Comparison of ENCODE assay signal across 24 cellular contexts in genomic region chr3:138690036-138690435, GRCh38.
"Had no signal": no experiment of that assay in that cellular context is flagged by ENCODE, and none has a peak within 500 bp of the region (broad histone marks: within the 10 kb centered on the region; RNA-seq: fewer than 3 reads in every experiment).

No MANE protein-coding gene starts in this region.

- H3K27ac ChIP-seq: colonic mucosa, esophagus squamous epithelium, ovary, psoas muscle, sigmoid colon, testis, tibial artery had no signal

- H3K4me3 ChIP-seq: colonic mucosa, esophagus squamous epithelium, lung, ovary, psoas muscle, sigmoid colon, testis, tibial artery had no signal

- H3K36me3 ChIP-seq: colonic mucosa, ovary had no signal

- H3K9me3 ChIP-seq: colonic mucosa, esophagus squamous epithelium, ovary, psoas muscle, sigmoid colon, testis, tibial artery had no signal

- H3K27me3 ChIP-seq: colonic mucosa, esophagus squamous epithelium, ovary, sigmoid colon, testis, tibial artery had no signal

- H3K27ac Mint-ChIP-seq: dendritic cell treated with granulocyte-macrophage colony-stimulating factor and Interleukin-4, amounts not matched to agents 40 ng/mL and 50 ng/mL, for 4 days; memory B cell; stimulated activated effector memory CD8-positive, alpha-beta T cell treated with anti-CD3 and anti-CD28 coated beads, Interleukin-12 subunit alpha, Interleukin-12 subunit beta, amount 100 ng/mL, for 72 hours; type B pancreatic cell had no signal

- H3K36me3 Mint-ChIP-seq: natural killer cell had no signal

- H3K27me3 Mint-ChIP-seq: dendritic cell treated with granulocyte-macrophage colony-stimulating factor and Interleukin-4, amounts not matched to agents 40 ng/mL and 50 ng/mL, for 4 days; memory B cell; type B pancreatic cell had no signal

- ATAC-seq: natural killer cell; psoas muscle; right cardiac atrium; stimulated activated effector memory CD8-positive, alpha-beta T cell treated with anti-CD3 and anti-CD28 coated beads, Interleukin-12 subunit alpha, Interleukin-12 subunit beta, amount 100 ng/mL, for 72 hours; stimulated activated naive CD8-positive, alpha-beta T cell treated with anti-CD3 and anti-CD28 coated beads, Interleukin-15, Interleukin-2, amounts not matched to agents 100 U/mL and 50 U/mL, for 24 hours had no signal

- H3K4me3 Mint-ChIP-seq: dendritic cell treated with granulocyte-macrophage colony-stimulating factor and Interleukin-4, amounts not matched to agents 40 ng/mL and 50 ng/mL, for 4 days; memory B cell; natural killer cell; stimulated activated effector memory CD8-positive, alpha-beta T cell treated with anti-CD3 and anti-CD28 coated beads, Interleukin-12 subunit alpha, Interleukin-12 subunit beta, amount 100 ng/mL, for 72 hours; type B pancreatic cell had no signal

- H3K4me1 ChIP-seq: colonic mucosa, esophagus squamous epithelium, psoas muscle, testis had no signal

- FAIRE-seq: endothelial cell of umbilical vein had no signal

- H3K9me3 Mint-ChIP-seq: dendritic cell treated with granulocyte-macrophage colony-stimulating factor and Interleukin-4, amounts not matched to agents 40 ng/mL and 50 ng/mL, for 4 days; memory B cell; natural killer cell; stimulated activated effector memory CD8-positive, alpha-beta T cell treated with anti-CD3 and anti-CD28 coated beads, Interleukin-12 subunit alpha, Interleukin-12 subunit beta, amount 100 ng/mL, for 72 hours; type B pancreatic cell had no signal

- DNase-seq: colonic mucosa; effector memory CD4-positive, alpha-beta T cell; esophagus squamous epithelium; foreskin melanocyte; kidney; natural killer cell; occipital lobe; ovary; posterior cingulate gyrus; psoas muscle; right cardiac atrium; sigmoid colon; stimulated activated CD4-positive, alpha-beta T cell treated with anti-CD3 and anti-CD28 coated beads, Interleukin-2, amount 100 ng/mL, for 24 hours; stimulated activated CD4-positive, alpha-beta T cell treated with anti-CD3 and anti-CD28 coated beads, Interleukin-4, amount 100 ng/mL, for 24 hours; stimulated activated naive CD8-positive, alpha-beta T cell treated with anti-CD3 and anti-CD28 coated beads, Interleukin-15, Interleukin-2, amounts not matched to agents 100 U/mL and 50 U/mL, for 24 hours; substantia nigra; testis; tibial artery had no signal
